Comparison of ENCODE assay signal across 1 cellular context in genomic region chr21:35016517-35017188, GRCh38.
TF ChIP-seq lines count a peak whose summit lies in the region.

No MANE protein-coding gene starts in this region.

TF ChIP-seq in IMR-90, 13 proteins besides CTCF, POLR2A, EP300 and RAD21 (continued from another document):
- TF ChIP-seq CEBPB (IDR thresholded peaks at IDR 0.05; ENCODE audit: low read depth, low read length): no peak
- TF ChIP-seq MAZ (IDR thresholded peaks at IDR 0.05; ENCODE audit: borderline replicate concordance, low read depth, low read length): no peak
- no peak for TF ChIP-seq RFX5 (IDR thresholded peaks at IDR 0.05; ENCODE audit: low read depth, low read length)
- TF ChIP-seq MXI1 (IDR thresholded peaks at IDR 0.05; ENCODE audit: borderline replicate concordance, low read depth, low read length): no peak
- no peak for TF ChIP-seq CHD1 (IDR thresholded peaks at IDR 0.05; ENCODE audit: low read depth, low read length)
- TF ChIP-seq SMC3 (IDR thresholded peaks at IDR 0.05; ENCODE audit: low read depth, low read length): no peak
- no peak for TF ChIP-seq NFE2L2 (IDR thresholded peaks at IDR 0.05; ENCODE audit: low read depth, low read length)
- no peak for TF ChIP-seq FOS (IDR thresholded peaks at IDR 0.05; ENCODE audit: low read depth, low read length)
- no peak for TF ChIP-seq RCOR1 (IDR thresholded peaks at IDR 0.05; ENCODE audit: insufficient replicate concordance, low read length)
- TF ChIP-seq, protein P1, sequence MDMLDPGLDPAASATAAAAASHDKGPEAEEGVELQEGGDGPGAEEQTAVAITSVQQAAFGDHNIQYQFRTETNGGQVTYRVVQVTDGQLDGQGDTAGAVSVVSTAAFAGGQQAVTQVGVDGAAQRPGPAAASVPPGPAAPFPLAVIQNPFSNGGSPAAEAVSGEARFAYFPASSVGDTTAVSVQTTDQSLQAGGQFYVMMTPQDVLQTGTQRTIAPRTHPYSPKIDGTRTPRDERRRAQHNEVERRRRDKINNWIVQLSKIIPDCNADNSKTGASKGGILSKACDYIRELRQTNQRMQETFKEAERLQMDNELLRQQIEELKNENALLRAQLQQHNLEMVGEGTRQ (IDR thresholded peaks at IDR 0.05; ENCODE audit: low read depth, low read length): no peak
- TF ChIP-seq, protein P2, sequence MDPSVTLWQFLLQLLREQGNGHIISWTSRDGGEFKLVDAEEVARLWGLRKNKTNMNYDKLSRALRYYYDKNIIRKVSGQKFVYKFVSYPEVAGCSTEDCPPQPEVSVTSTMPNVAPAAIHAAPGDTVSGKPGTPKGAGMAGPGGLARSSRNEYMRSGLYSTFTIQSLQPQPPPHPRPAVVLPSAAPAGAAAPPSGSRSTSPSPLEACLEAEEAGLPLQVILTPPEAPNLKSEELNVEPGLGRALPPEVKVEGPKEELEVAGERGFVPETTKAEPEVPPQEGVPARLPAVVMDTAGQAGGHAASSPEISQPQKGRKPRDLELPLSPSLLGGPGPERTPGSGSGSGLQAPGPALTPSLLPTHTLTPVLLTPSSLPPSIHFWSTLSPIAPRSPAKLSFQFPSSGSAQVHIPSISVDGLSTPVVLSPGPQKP (IDR thresholded peaks at IDR 0.05; ENCODE audit: borderline replicate concordance, low read depth, low read length): no peak
